Comparison of ENCODE assay signal across 11 cellular contexts in the genomic region with DNA sequence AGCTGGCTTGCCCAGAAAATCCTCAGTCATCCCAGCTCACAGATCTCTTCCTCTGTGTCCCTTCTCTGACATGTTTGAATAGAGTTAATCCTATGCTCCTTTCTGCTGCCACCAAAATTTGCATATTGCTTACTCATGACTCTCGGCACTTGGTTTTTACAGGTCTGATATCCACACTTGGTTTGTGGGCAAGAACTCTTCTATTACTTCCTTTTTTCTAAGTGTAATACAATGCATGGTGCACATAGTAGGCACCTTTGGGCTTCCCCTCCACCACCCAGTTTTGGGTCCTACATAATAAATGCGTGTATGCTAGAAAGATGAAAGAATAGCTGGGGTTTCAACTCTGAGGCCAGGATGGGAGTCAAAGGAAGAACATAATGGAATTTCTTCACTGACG.
DNase-seq lines count a peak whose midpoint lies in the region; ATAC-seq, FAIRE-seq and TF ChIP-seq lines count a peak whose summit lies in the region.
"Had no signal": no experiment of that assay in that cellular context is flagged by ENCODE, and none has a peak within 500 bp of the region (broad histone marks: within the 10 kb centered on the region; RNA-seq: fewer than 3 reads in every experiment).

No MANE protein-coding gene starts in this region.

- peak overlapping the region in 1 of 8 donors; percentile 12 for H3K4me3 Mint-ChIP-seq in CD4-positive, alpha-beta memory T cell

- no peaks in the 10 kb centered on the region for H3K9me1 ChIP-seq in K562 (ENCODE audit: control insufficient read depth, insufficient read depth, low read length)

- H3K79me2 ChIP-seq in K562 (ENCODE audit: control insufficient read depth, insufficient read depth, low read length) = no peaks in the 10 kb centered on the region

- H2AFZ ChIP-seq in K562 (ENCODE audit: low read depth, low read length) = no peak overlapping the region

- DNase-seq in GM13977 (ENCODE audit: low spot score) (peak; percentile 42), K562 (ENCODE audit: extremely low read depth in 1 of 4, low spot score in 3 of 4) (peak in 2 of 4 experiments; percentile 8 to 14), AG20443 (ENCODE audit: low spot score) (no peak), cerebellum (ENCODE audit: low spot score) (no peak)
- DNase-seq in stimulated activated CD4-positive, alpha-beta T cell treated with anti-CD3 and anti-CD28 coated beads, Interleukin-2, amount 100 ng/mL, for 48 hours = no peak
- DNase-seq in CD4-positive, alpha-beta memory T cell = no peak
- DNase-seq: mammary epithelial cell, SW 1271 had no signal

- in situ Hi-C loops in GM13977 (cut with MboI; ENCODE audit: low pct_unique_long_range_greater_than_20kb, low sequenced_read_pairs, unreplicated experiment) = no loop called here
- in situ Hi-C loops in K562 (cut with MboI) = no loop called here

- TF ChIP-seq EP300 in K562 (IDR thresholded peaks at IDR 0.05; ENCODE audit: low read length) = no peak

- peaks cover 18 to 29% of the 10 kb centered on the region in 2 donors for H3K36me3 Mint-ChIP-seq in CD4-positive, alpha-beta memory T cell

- peaks cover 0 to 3% (median 0%) of the 10 kb centered on the region in 8 donors for H3K9me3 Mint-ChIP-seq in CD4-positive, alpha-beta memory T cell

- no peak overlapping the region for H3K27ac ChIP-seq in K562 (ENCODE audit: extremely low read depth, low read depth, low read length)
- no peak overlapping the region for H3K27ac ChIP-seq in CD4-positive, alpha-beta memory T cell (ENCODE audit: low read depth, low read length)
- H3K27ac ChIP-seq: HL-60 had no signal

- no peak overlapping the region for H3K9ac ChIP-seq in K562 (ENCODE audit: insufficient read depth in 1 of 2, low read depth in 2 of 2, low read length in 2 of 2)

- no peaks in the 10 kb centered on the region for H3K27me3 ChIP-seq in K562 (ENCODE audit: control insufficient read depth in 2 of 2, insufficient read depth in 2 of 2, low read length in 2 of 2)
- no peaks in the 10 kb centered on the region for H3K27me3 ChIP-seq in CD4-positive, alpha-beta memory T cell (ENCODE audit: insufficient read depth, low read length)

- no peaks in the 10 kb centered on the region for H3K36me3 ChIP-seq in K562 (ENCODE audit: control insufficient read depth, insufficient read depth, low read length)
- H3K36me3 ChIP-seq in CD4-positive, alpha-beta memory T cell (ENCODE audit: insufficient read depth, low read length) = no peaks in the 10 kb centered on the region

- no TSS peak for BruUV-seq in K562 (replicated peaks; lab: Mats Ljungman, UMichigan)

- POLR2A ChIA-PET in K562 (lab: Yijun Ruan, JAX) = interaction anchor here (0.7 to 1.1 kb wide), 5 partner anchors 10 to 693 kb away, joined by 3 to 4 read pairs (median 3); no protein-coding TSS in a partner anchor
- POLR2A ChIA-PET in CD4-positive, alpha-beta memory T cell (lab: Charles Lee; ENCODE audit: partially characterized antibody) = no interaction called here

- 6% methylated on average over 2 of the region's 3 CpGs for WGBS in K562 (ENCODE audit: insufficient coverage, low coverage, missing lambda C conversion rate)

- H3K4me1 ChIP-seq in K562 (replicated peaks in 1 of 2; ENCODE audit: control insufficient read depth in 2 of 2, insufficient read depth in 2 of 2, low read length in 2 of 2) = peaks cover 0 to 5% of the 10 kb centered on the region in 2 experiments; a peak in 2 of 5 replicates
- no peaks in the 10 kb centered on the region for H3K4me1 ChIP-seq in CD4-positive, alpha-beta memory T cell (ENCODE audit: insufficient read depth, low read length)

- H3K9me3 ChIP-seq in K562 (replicated peaks; ENCODE audit: control insufficient read depth, insufficient read depth, low read depth, low read length) = no peaks in the 10 kb centered on the region
- no peaks in the 10 kb centered on the region for H3K9me3 ChIP-seq in CD4-positive, alpha-beta memory T cell (ENCODE audit: control insufficient read depth in 1 of 2, low read length in 2 of 2)

- ATAC-seq in GM21381 (IDR thresholded peaks at IDR 0.05; ENCODE audit: unreplicated experiment) = peak; percentile 90
- ATAC-seq in HG03469 (IDR thresholded peaks at IDR 0.05; ENCODE audit: unreplicated experiment) = peak; percentile 46
- peak; percentile 64 for ATAC-seq in K562

- H3K27ac Mint-ChIP-seq in CD4-positive, alpha-beta memory T cell = peak overlapping the region in 1 of 7 donors; percentile 48

- no peak for TF ChIP-seq POLR2A in K562 (conservative IDR thresholded peaks at IDR 0.05)

- FAIRE-seq in K562 (lab: Jason Lieb, UNC) = peak; percentile 35

- no peaks in the 10 kb centered on the region for H3K27me3 Mint-ChIP-seq in CD4-positive, alpha-beta memory T cell

- no peak overlapping the region for H3K4me3 ChIP-seq in K562
- no peak overlapping the region for H3K4me3 ChIP-seq in CD4-positive, alpha-beta memory T cell (ENCODE audit: low read length in 2 of 2)

- intact Hi-C loops in K562 (cut with micrococcal nuclease) = no loop called here
- intact Hi-C loops in CD4-positive, alpha-beta memory T cell (cut with micrococcal nuclease) = no loop called here

- peaks cover 7% of the 10 kb centered on the region for H4K20me1 ChIP-seq in K562 (replicated peaks; ENCODE audit: control insufficient read depth, insufficient read depth, low read length)

- CTCF ChIA-PET in K562 (lab: Yijun Ruan, JAX; ENCODE audit: low intra/inter-chr PET ratio) = interaction anchor here (0.6 kb wide), 1 partner anchor 1008 kb away, joined by 4 read pairs; no protein-coding TSS in a partner anchor
- CTCF ChIA-PET in CD4-positive, alpha-beta memory T cell (lab: Charles Lee; ENCODE audit: partially characterized antibody) = interaction anchor here (1.0 kb wide), 1 partner anchor 48 kb away, joined by 3 read pairs; no protein-coding TSS in a partner anchor

- H3K4me2 ChIP-seq in K562 (ENCODE audit: insufficient read depth, low read length) = no peak overlapping the region

- peaks cover 0 to 4% (median 1%) of the 10 kb centered on the region in 4 donors for H3K4me1 Mint-ChIP-seq in CD4-positive, alpha-beta memory T cell

- TF ChIP-seq RAD21 in K562 (CRISPR knock-in tag; conservative IDR thresholded peaks at IDR 0.05 in 1 of 2, IDR thresholded peaks at IDR 0.05 in 1 of 2) = no peak

- no peak for TF ChIP-seq CTCF in GM13977 (IDR thresholded peaks at IDR 0.05; ENCODE audit: extremely low read depth, insufficient read depth, missing control alignments)
- TF ChIP-seq CTCF in K562 (IDR thresholded peaks at IDR 0.05 in 2 of 3, conservative IDR thresholded peaks at IDR 0.05 in 1 of 3; ENCODE audit: insufficient read depth in 2 of 3, low read depth in 1 of 3, low read length in 3 of 3) = no peak

TF ChIP-seq in K562, 482 proteins besides CTCF, POLR2A, EP300 and RAD21:
- TF ChIP-seq ZKSCAN1 (IDR thresholded peaks at IDR 0.05; ENCODE audit: low read depth, low read length) (peak; percentile 84; the same call in 1 of the 2 replicates), MAFF (IDR thresholded peaks at IDR 0.05; ENCODE audit: low read length) (peak; percentile 74), RBM22 (IDR thresholded peaks at IDR 0.05; ENCODE audit: low read depth, low read length, poor library complexity, severe bottlenecking) (no peak), MAFG (tag; conservative IDR thresholded peaks at IDR 0.05) (peak; percentile 81), ZNF3 (CRISPR knock-in tag; IDR thresholded peaks at IDR 0.05) (no peak), MAFK (IDR thresholded peaks at IDR 0.05; ENCODE audit: low read length) (peak; percentile 74), NFE2 (IDR thresholded peaks at IDR 0.05; ENCODE audit: low read depth) (peak; percentile 85), C11orf30 (IDR thresholded peaks at IDR 0.05; ENCODE audit: low read depth) (peak; percentile 92), ZNF316 (IDR thresholded peaks at IDR 0.05) (peak; percentile 93)
